8 cellular contexts compared by ENCODE assay signal in genomic region chr15:91853968-91854943, GRCh38. TPM values are rescaled to one million over a fixed set of nuclear protein-coding genes. Genes with fewer than 3 reads are reported as not detected.
DNase-seq lines count a peak whose midpoint lies in the region; ATAC-seq and TF ChIP-seq lines count a peak whose summit lies in the region.

No MANE protein-coding gene starts in this region.

- no peaks in the 10 kb centered on the region for H3K36me3 ChIP-seq in adrenal gland (replicated peaks in 1 of 2)

- H3K4me3 ChIP-seq in adrenal gland = peak overlapping the region in 2 of 4 donors; percentile 49 to 95

- ATAC-seq in left ventricle myocardium superior (peak; percentile 51), GM19467 (IDR thresholded peaks at IDR 0.05; ENCODE audit: unreplicated experiment) (no peak), GM21526 (IDR thresholded peaks at IDR 0.05; ENCODE audit: low FRiP score, unreplicated experiment) (no peak)

- no peak for TF ChIP-seq POLR2A in adrenal gland (IDR thresholded peaks at IDR 0.05)

- peak overlapping the region in 3 of 5 donors; percentile 84 to 95 (median 87) for H3K27ac ChIP-seq in adrenal gland

- H3K9me3 ChIP-seq in adrenal gland (replicated peaks in 1 of 3) = no peaks in the 10 kb centered on the region

- intact Hi-C loops in adrenal gland (cut with DNase I) (loop anchor here (2.0 to 10.0 kb wide), 5 partner anchors 91 to 552 kb away; no protein-coding TSS in a partner anchor), left ventricle myocardium superior (cut with micrococcal nuclease) (loop anchor here (5.0 to 10.0 kb wide), 3 partner anchors 71 to 218 kb away; no protein-coding TSS in a partner anchor), posterior cingulate gyrus (cut with DNase I) (loop anchor here (1.0 to 2.0 kb wide), 3 partner anchors 88 to 551 kb away; no protein-coding TSS in a partner anchor)

- peaks cover 10 to 26% of the 10 kb centered on the region in 2 donors for H3K4me1 ChIP-seq in adrenal gland (replicated peaks in 1 of 2)

- DNase-seq in NCI-H510A treated with DMSO at 0.1 percent for 48 hours (lab: John Stamatoyannopoulos, UW) (peak; percentile 16), NCI-H510A (lab: John Stamatoyannopoulos, UW) (no peak), SK-MEL-5 (ENCODE audit: low read depth, low spot score) (peak; percentile 21), adrenal gland (peak; percentile 38 to 67 (median 60)), left ventricle myocardium superior (peak; percentile 78), posterior cingulate gyrus (peak; percentile 28 to 94 (median 50))

- in situ Hi-C loops in SK-MEL-5 (cut with HindIII; ENCODE audit: low pct_unique_long_range_greater_than_20kb, low sequenced_read_pairs) = no loop called here

- 8 to 22% (median 9%) methylated on average over 25 to 66 of the region's 66 CpGs for WGBS in adrenal gland, 4 donors

- peak in 2 of 6 experiments; percentile 47 to 51 for TF ChIP-seq CTCF in adrenal gland (IDR thresholded peaks at IDR 0.05)

- no peaks in the 10 kb centered on the region for H3K27me3 ChIP-seq in adrenal gland

RNA-seq across cellular contexts. Expression of gene SLCO3A1, which starts 0.7 kb away (rescaled TPM):
- 1.7 and 2.5 TPM in 2 replicates for total RNA-seq in SK-MEL-5 (2014; rRNA removed; shearing (Covaris generic))
- 13.5 and 15.4 TPM in 2 replicates for polyA plus RNA-seq in SK-MEL-5 (2015; cell fraction: cytosol; rRNA removed)
- 9.1 and 14.8 TPM in 2 replicates for polyA plus RNA-seq in SK-MEL-5 (2015; cell fraction: nucleus; rRNA removed)
- total RNA-seq in adrenal gland (10 to 100 TPM in 7 of 8 donors, 1 to 10 TPM in 1; 5.6 to 26.6 (median 13.9) TPM), left ventricle myocardium superior (52.8 TPM)
- 10 to 100 TPM; 18.4 to 23.2 (median 19.0) TPM for polyA plus RNA-seq in adrenal gland
